In the genomic region with DNA sequence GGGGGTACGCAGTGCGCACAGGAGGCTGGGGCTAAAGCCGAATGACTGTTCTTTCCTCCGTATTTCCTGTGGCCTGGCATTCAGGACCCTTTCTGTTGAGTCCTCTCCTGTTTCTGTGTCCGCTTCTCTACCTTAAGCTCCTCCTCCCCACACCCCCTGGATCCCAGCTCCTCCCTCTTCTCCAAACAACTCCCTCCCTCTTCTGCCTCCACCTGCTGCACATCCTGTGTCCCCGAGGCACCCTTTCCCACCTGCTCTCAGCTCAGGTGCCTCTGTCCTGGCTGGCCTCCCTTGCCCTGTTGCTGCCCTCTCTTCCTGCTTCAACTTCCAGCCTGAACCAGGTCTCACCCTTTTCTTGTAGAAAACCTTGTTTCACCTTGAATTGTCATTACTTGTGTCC, we compare ENCODE assay signal across 20 cellular contexts. TPM values are rescaled to one million over a fixed set of nuclear protein-coding genes. Genes with fewer than 3 reads are reported as not detected.
DNase-seq lines count a peak whose midpoint lies in the region; ATAC-seq lines count a peak whose summit lies in the region.
"Had no signal": no experiment of that assay in that cellular context is flagged by ENCODE, and none has a peak within 500 bp of the region (broad histone marks: within the 10 kb centered on the region; RNA-seq: fewer than 3 reads in every experiment).

No MANE protein-coding gene starts in this region.

- H3K36me3 Mint-ChIP-seq in activated T-helper 17 cell treated with anti-CD3 and anti-CD28 coated beads, Interleukin-2, amount 50 U/mL, for 72 hours (ENCODE audit: low read depth): no peaks in the 10 kb centered on the region

- peaks cover 10% of the 10 kb centered on the region for H3K27me3 Mint-ChIP-seq in activated T-helper 17 cell treated with anti-CD3 and anti-CD28 coated beads, Interleukin-2, amount 50 U/mL, for 72 hours

- no peaks in the 10 kb centered on the region for H3K4me1 Mint-ChIP-seq in activated T-helper 17 cell treated with anti-CD3 and anti-CD28 coated beads, Interleukin-2, amount 50 U/mL, for 72 hours
- H3K4me1 Mint-ChIP-seq: activated B cell treated with CpG ODN at 0.5 μM for 24 hours; activated CD4-positive, alpha-beta memory T cell treated with anti-CD3 and anti-CD28 coated beads, Interleukin-2, amount 10 ng/mL, durations not matched to agents 7 days and 5 days had no signal

- no peak overlapping the region for H3K27ac Mint-ChIP-seq in activated T-helper 17 cell treated with anti-CD3 and anti-CD28 coated beads, Interleukin-2, amount 50 U/mL, for 72 hours
- H3K27ac Mint-ChIP-seq: activated B cell treated with CpG ODN at 0.5 μM for 24 hours; activated CD4-positive, alpha-beta memory T cell treated with anti-CD3 and anti-CD28 coated beads, Interleukin-2, amount 10 ng/mL, durations not matched to agents 7 days and 5 days; T-helper 2 cell treated with Interferon-gamma antibody and Interleukin-4, amounts not matched to agents 5 μg/mL and 100 μg/mL, for 36 hours had no signal

- no peaks in the 10 kb centered on the region for H3K9me3 Mint-ChIP-seq in activated T-helper 17 cell treated with anti-CD3 and anti-CD28 coated beads, Interleukin-2, amount 50 U/mL, for 72 hours
- H3K9me3 Mint-ChIP-seq: activated B cell treated with CpG ODN at 0.5 μM for 24 hours; activated CD4-positive, alpha-beta memory T cell treated with anti-CD3 and anti-CD28 coated beads, Interleukin-2, amount 10 ng/mL, durations not matched to agents 7 days and 5 days; T-helper 2 cell treated with Interferon-gamma antibody and Interleukin-4, amounts not matched to agents 5 μg/mL and 100 μg/mL, for 36 hours had no signal

- no peak overlapping the region for H3K4me3 Mint-ChIP-seq in activated T-helper 17 cell treated with anti-CD3 and anti-CD28 coated beads, Interleukin-2, amount 50 U/mL, for 72 hours
- H3K4me3 Mint-ChIP-seq: activated B cell treated with CpG ODN at 0.5 μM for 24 hours; activated CD4-positive, alpha-beta memory T cell treated with anti-CD3 and anti-CD28 coated beads, Interleukin-2, amount 10 ng/mL, durations not matched to agents 7 days and 5 days; T-helper 2 cell treated with Interferon-gamma antibody and Interleukin-4, amounts not matched to agents 5 μg/mL and 100 μg/mL, for 36 hours had no signal

- in situ Hi-C loops in ACHN (cut with HindIII; ENCODE audit: low pct_ligation_motif_present, low pct_unique_long_range_greater_than_20kb, low sequenced_read_pairs): no loop called here

- DNase-seq in NCI-H82 (lab: John Stamatoyannopoulos, UW) (peak; percentile 47), NCI-H82 treated with DMSO at 0.1 percent for 48 hours (lab: John Stamatoyannopoulos, UW; ENCODE audit: unreplicated experiment) (no peak), NCI-H748 treated with DMSO at 0.1 percent for 48 hours (lab: John Stamatoyannopoulos, UW) (peak; percentile 40), iPS DF 4.7 (ENCODE audit: extremely low read depth, low spot score) (peak; percentile 38), ACHN (no peak), RKO (ENCODE audit: low spot score) (no peak)
- DNase-seq: activated B cell treated with CpG ODN at 0.5 μM for 24 hours; activated CD4-positive, alpha-beta memory T cell treated with anti-CD3 and anti-CD28 coated beads, Interleukin-2, amount 10 ng/mL, durations not matched to agents 7 days and 5 days; activated naive CD4-positive, alpha-beta T cell; anterior cingulate cortex; central memory CD4-positive, alpha-beta T cell; DMS 273 treated with DMSO at 0.1 percent for 48 hours; erythroblast; gastrocnemius medialis; KBM-7; lower lobe of right lung; NCI-H2171 treated with DMSO at 0.1 percent for 48 hours had no signal

- no peak for ATAC-seq in activated T-helper 17 cell treated with anti-CD3 and anti-CD28 coated beads, Interleukin-2, amount 50 U/mL, for 72 hours (replicated peaks)
- ATAC-seq in GM21390 (IDR thresholded peaks at IDR 0.05; ENCODE audit: unreplicated experiment): no peak
- ATAC-seq: gastrocnemius medialis, lower lobe of right lung had no signal

RNA-seq across cellular contexts. Expression of a gene that starts 58.7 kb away (rescaled TPM):
- not detected for total RNA-seq in activated T-helper 17 cell treated with anti-CD3 and anti-CD28 coated beads, Interleukin-2, amount 50 U/mL, for 72 hours
- total RNA-seq: activated B cell treated with CpG ODN at 0.5 μM for 24 hours; activated CD4-positive, alpha-beta memory T cell treated with anti-CD3 and anti-CD28 coated beads, Interleukin-2, amount 10 ng/mL, durations not matched to agents 7 days and 5 days had no signal

Comparison
In these comparisons a context has a peak if more than half of its experiments do, and no peak if none do; other contexts are left out.
1. DNase-seq: peak in NCI-H82 (single experiment), NCI-H748 treated with DMSO at 0.1 percent for 48 hours (single experiment) and iPS DF 4.7 (single experiment); none in NCI-H82 treated with DMSO at 0.1 percent for 48 hours (single experiment), ACHN (single experiment) and RKO (single experiment).